Comparison of ENCODE assay signal across 8 cellular contexts in genomic region chr2:161223139-161223732, GRCh38.
DNase-seq lines count a peak whose midpoint lies in the region; ATAC-seq, FAIRE-seq and TF ChIP-seq lines count a peak whose summit lies in the region.

No MANE protein-coding gene starts in this region.

- H3K27ac Mint-ChIP-seq in stimulated activated effector memory CD8-positive, alpha-beta T cell treated with anti-CD3 and anti-CD28 coated beads, Interleukin-12 subunit alpha, Interleukin-12 subunit beta, amount 100 ng/mL, for 72 hours: no peak overlapping the region

- intact Hi-C loops in OCI-LY7 (cut with micrococcal nuclease; ENCODE audit: unreplicated experiment): loop anchor here (1.0 kb wide), 1 partner anchor 50 kb away; no protein-coding TSS in a partner anchor
- intact Hi-C loops in ovary (cut with DNase I): no loop called here

- H3K4me1 ChIP-seq in OCI-LY7 (ENCODE audit: insufficient read depth, low read length, poor library complexity, severe bottlenecking) (peaks cover 6% of the 10 kb centered on the region), ovary (ENCODE audit: insufficient read depth) (no peaks in the 10 kb centered on the region)

- H3K36me3 ChIP-seq in OCI-LY7 (ENCODE audit: insufficient read depth, low read length): peaks cover 38% of the 10 kb centered on the region; the same call in 1 of the 2 replicates
- H3K36me3 ChIP-seq in ovary: no peaks in the 10 kb centered on the region

- no peaks in the 10 kb centered on the region for H3K9me3 ChIP-seq in OCI-LY7 (ENCODE audit: low read length)
- H3K9me3 ChIP-seq in ovary: no peaks in the 10 kb centered on the region

- TF ChIP-seq CTCF in OCI-LY7 (conservative IDR thresholded peaks at IDR 0.05; ENCODE audit: low read length) (peak; percentile 90), ovary (IDR thresholded peaks at IDR 0.05) (peak; percentile 40 to 65 (median 55))

- H3K27me3 ChIP-seq in ovary: no peaks in the 10 kb centered on the region

- H3K4me3 Mint-ChIP-seq in stimulated activated effector memory CD8-positive, alpha-beta T cell treated with anti-CD3 and anti-CD28 coated beads, Interleukin-12 subunit alpha, Interleukin-12 subunit beta, amount 100 ng/mL, for 72 hours: no peak overlapping the region

- TF ChIP-seq EP300 in ovary (IDR thresholded peaks at IDR 0.05): no peak

- H3K9me3 Mint-ChIP-seq in stimulated activated effector memory CD8-positive, alpha-beta T cell treated with anti-CD3 and anti-CD28 coated beads, Interleukin-12 subunit alpha, Interleukin-12 subunit beta, amount 100 ng/mL, for 72 hours: no peaks in the 10 kb centered on the region

- FAIRE-seq in G401.6 (lab: Jason Lieb, UNC): peak; percentile 97
- peak; percentile 91 for FAIRE-seq in endometrium (lab: Jason Lieb, UNC)

- 71 to 77% (median 76%) methylated on average over 3 of the region's 3 CpGs for WGBS in ovary, 3 donors

- no peak overlapping the region for H3K4me2 ChIP-seq in OCI-LY7 (ENCODE audit: low read length)

- peaks cover 96% of the 10 kb centered on the region for H3K36me3 Mint-ChIP-seq in stimulated activated effector memory CD8-positive, alpha-beta T cell treated with anti-CD3 and anti-CD28 coated beads, Interleukin-12 subunit alpha, Interleukin-12 subunit beta, amount 100 ng/mL, for 72 hours

- DNase-seq in A172 (ENCODE audit: low spot score) (peak; percentile 14), OCI-LY7 (ENCODE audit: low spot score) (peak; percentile 52), ovary (no peak), hepatic stellate cell (ENCODE audit: low spot score) (no peak)
- no peak for DNase-seq in stimulated activated effector memory CD8-positive, alpha-beta T cell treated with anti-CD3 and anti-CD28 coated beads, Interleukin-12 subunit alpha, Interleukin-12 subunit beta, amount 100 ng/mL, for 72 hours (ENCODE audit: low spot score in 2 of 2)

- no TSS peak for BruUV-seq in OCI-LY7 (replicated peaks; lab: Mats Ljungman, UMichigan)

- CTCF ChIA-PET in OCI-LY7 (lab: Charles Lee; ENCODE audit: unreplicated experiment): interaction anchor here (1.1 to 1.4 kb wide), 2 partner anchors 20 to 52 kb away, joined by 3 to 5 read pairs; no protein-coding TSS in a partner anchor

- POLR2A ChIA-PET in OCI-LY7 (lab: Charles Lee): interaction anchor here (0.6 to 1.6 kb wide), 9 partner anchors 9 to 118 kb away, joined by 3 to 7 read pairs (median 3); no protein-coding TSS in a partner anchor

- no peak overlapping the region for H2AFZ ChIP-seq in OCI-LY7 (ENCODE audit: low read length)

- no peaks in the 10 kb centered on the region for H4K20me1 ChIP-seq in OCI-LY7 (ENCODE audit: insufficient read depth, low read length)

- no peaks in the 10 kb centered on the region for H3K9me2 ChIP-seq in OCI-LY7 (ENCODE audit: insufficient read depth, low read length)

- H3K4me3 ChIP-seq in OCI-LY7 (ENCODE audit: low read depth, low read length, poor library complexity, severe bottlenecking): no peak overlapping the region
- H3K4me3 ChIP-seq in ovary: no peak overlapping the region

- TF ChIP-seq POLR2A in ovary (IDR thresholded peaks at IDR 0.05): no peak

- ATAC-seq in HG03060 (IDR thresholded peaks at IDR 0.05; ENCODE audit: low read depth, unreplicated experiment): peak; percentile 46
- no peak for ATAC-seq in stimulated activated effector memory CD8-positive, alpha-beta T cell treated with anti-CD3 and anti-CD28 coated beads, Interleukin-12 subunit alpha, Interleukin-12 subunit beta, amount 100 ng/mL, for 72 hours

- H3K27ac ChIP-seq in OCI-LY7 (ENCODE audit: low read depth, low read length, poor library complexity, severe bottlenecking): no peak overlapping the region
- H3K27ac ChIP-seq in ovary: no peak overlapping the region

- H3K79me2 ChIP-seq in OCI-LY7 (ENCODE audit: insufficient read depth, low read depth, low read length): no peaks in the 10 kb centered on the region

- H3K4me1 Mint-ChIP-seq in stimulated activated effector memory CD8-positive, alpha-beta T cell treated with anti-CD3 and anti-CD28 coated beads, Interleukin-12 subunit alpha, Interleukin-12 subunit beta, amount 100 ng/mL, for 72 hours: peaks cover 7% of the 10 kb centered on the region

Comparison
In these comparisons a context has a peak if more than half of its experiments do, and no peak if none do; other contexts are left out.
1. DNase-seq: peak in A172 (single experiment) and OCI-LY7 (single experiment); none in ovary (0 of 5), hepatic stellate cell (single experiment) and stimulated activated effector memory CD8-positive, alpha-beta T cell treated with anti-CD3 and anti-CD28 coated beads, Interleukin-12 subunit alpha, Interleukin-12 subunit beta, amount 100 ng/mL, for 72 hours (0 of 2).